8 cellular contexts compared by ENCODE assay signal in the genomic region with DNA sequence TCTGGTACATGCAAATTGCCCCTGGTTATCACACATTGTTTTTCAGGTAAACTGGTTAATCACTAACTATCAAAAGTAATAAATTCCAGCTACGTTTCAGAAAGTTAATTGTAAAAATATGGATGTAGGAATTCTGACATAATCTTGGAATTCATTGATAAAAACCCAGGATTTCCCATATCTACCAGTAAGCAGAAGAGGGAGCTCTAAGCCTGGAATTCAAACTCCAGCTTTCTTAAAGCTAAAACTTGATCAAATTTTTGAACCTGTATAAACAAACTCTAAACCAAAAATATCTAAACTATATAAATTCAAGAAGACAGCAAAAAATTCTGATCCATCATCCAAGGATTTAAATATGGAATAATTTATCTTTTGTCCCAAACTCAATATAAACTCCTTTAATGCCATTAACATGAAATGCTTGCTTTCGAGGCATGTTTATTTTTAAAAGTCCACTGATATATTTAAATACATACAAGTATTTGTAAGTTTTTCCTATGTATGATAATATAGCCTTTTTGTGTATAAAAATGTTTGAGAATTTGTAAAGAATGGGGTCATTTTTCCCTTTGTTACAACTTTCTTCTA.
DNase-seq lines count a peak whose midpoint lies in the region; ATAC-seq and TF ChIP-seq lines count a peak whose summit lies in the region.

No MANE protein-coding gene starts in this region.

- TF ChIP-seq CTCF in HFF-Myc (IDR thresholded peaks at IDR 0.05; ENCODE audit: low read depth, low read length, missing control alignments) (peak; percentile 27), adrenal gland (IDR thresholded peaks at IDR 0.05) (peak; percentile 39 to 89 (median 80))

- H3K4me3 ChIP-seq in HFF-Myc (replicated peaks; ENCODE audit: low read depth, low read length) (no peak overlapping the region), adrenal gland (no peak overlapping the region)

- no peaks in the 10 kb centered on the region for H3K36me3 ChIP-seq in adrenal gland (replicated peaks in 1 of 2)

- no peaks in the 10 kb centered on the region for H3K9me3 ChIP-seq in adrenal gland (replicated peaks in 1 of 3)

- 17 to 42% (median 39%) methylated on average over 2 of the region's 2 CpGs for WGBS in adrenal gland, 4 donors

- no peak for TF ChIP-seq POLR2A in adrenal gland (IDR thresholded peaks at IDR 0.05)

- DNase-seq in AG08395 (ENCODE audit: low spot score) = peak; percentile 41
- peak; percentile 15 for DNase-seq in HFF-Myc (ENCODE audit: extremely low read depth, low read depth)
- DNase-seq in adrenal gland = peak in 1 of 7 donors; percentile 17
- peak; percentile 26 for DNase-seq in left kidney (ENCODE audit: low read depth, low spot score)
- no peak for DNase-seq in NCI-H1436 treated with DMSO at 0.1 percent for 48 hours (lab: John Stamatoyannopoulos, UW)
- no peak for DNase-seq in NCI-H226

- ATAC-seq in GM19395 (IDR thresholded peaks at IDR 0.05; ENCODE audit: unreplicated experiment) (no peak), HG03196 (IDR thresholded peaks at IDR 0.05; ENCODE audit: unreplicated experiment) (no peak)

- no peaks in the 10 kb centered on the region for H3K4me1 ChIP-seq in adrenal gland (replicated peaks in 1 of 2)

- no peaks in the 10 kb centered on the region for H3K27me3 ChIP-seq in adrenal gland

- intact Hi-C loops in adrenal gland (cut with DNase I) = loop anchor here (2.0 to 5.0 kb wide), 2 partner anchors 242 to 244 kb away; no protein-coding TSS in a partner anchor

- no peak overlapping the region for H3K27ac ChIP-seq in adrenal gland

Comparison
In these comparisons a context has a peak if more than half of its experiments do, and no peak if none do; other contexts are left out.
1. DNase-seq: peak in AG08395 (single experiment), HFF-Myc (single experiment) and left kidney (single experiment); none in NCI-H1436 treated with DMSO at 0.1 percent for 48 hours (single experiment) and NCI-H226 (single experiment).